18 cellular contexts compared by ENCODE assay signal in the genomic region with DNA sequence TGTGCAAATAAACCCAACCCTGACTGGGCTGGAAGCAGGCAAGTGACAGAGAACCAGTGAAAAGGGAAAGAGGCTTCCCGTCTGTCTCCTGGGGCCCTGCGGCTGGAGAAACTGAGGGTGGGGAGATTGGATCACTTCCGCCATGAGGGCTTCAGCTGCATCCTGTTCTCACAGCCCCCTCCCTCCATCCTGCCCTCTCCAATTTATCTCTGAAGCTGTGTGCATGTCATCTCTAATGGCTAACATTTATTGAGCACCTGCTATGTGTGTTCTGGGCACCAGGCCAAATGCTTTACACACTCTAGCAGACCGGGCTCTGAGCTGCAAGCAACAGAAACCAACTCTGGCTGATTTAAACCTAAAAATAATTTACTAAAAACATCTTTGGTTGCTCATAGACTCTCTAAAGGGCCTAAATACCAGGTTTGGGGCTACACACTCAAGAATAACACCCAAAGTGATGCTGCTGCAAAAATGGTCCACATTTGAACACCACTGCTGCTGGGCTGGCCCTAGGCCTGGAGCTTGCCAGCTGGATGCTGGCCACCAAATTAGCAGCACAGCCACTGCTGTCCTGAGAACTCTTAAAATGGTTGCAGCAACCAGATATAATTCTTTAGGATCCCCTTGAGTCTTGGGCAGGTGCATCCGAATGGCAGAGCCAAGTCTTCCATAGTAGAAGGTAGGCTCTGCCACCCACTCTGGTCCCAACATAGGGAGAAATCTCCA.
A peak's percentile ranks its signal among the peaks of the same experiment; 100 is the strongest.
DNase-seq lines count a peak whose midpoint lies in the region; ATAC-seq and TF ChIP-seq lines count a peak whose summit lies in the region.
"Had no signal": no experiment of that assay in that cellular context is flagged by ENCODE, and none has a peak within 500 bp of the region (broad histone marks: within the 10 kb centered on the region; RNA-seq: fewer than 3 reads in every experiment).

No MANE protein-coding gene starts in this region.

- peak in 3 of 4 donors; percentile 14 to 53 (median 31) for ATAC-seq in heart left ventricle
- ATAC-seq: activated CD8-positive, alpha-beta memory T cell treated with anti-CD3 and anti-CD28 coated beads, Interleukin-2, amount 10 ng/mL, durations not matched to agents 7 days and 5 days; stimulated activated memory B cell treated with anti-CD40 and anti-IgM and Interleukin-4, amounts not matched to agents 10 μg/mL and 1 μg/mL and 100 μg/mL, for 72 hours; WTC11 had no signal

- peaks cover 43% of the 10 kb centered on the region for H3K4me1 Mint-ChIP-seq in progenitor cell of endocrine pancreas (ENCODE audit: low read depth)
- no peaks in the 10 kb centered on the region for H3K4me1 Mint-ChIP-seq in activated T-cell treated with anti-CD3 and anti-CD28 coated beads, Interleukin-2, amount 50 U/mL, for 24 hours (ENCODE audit: low read depth)
- H3K4me1 Mint-ChIP-seq: activated CD8-positive, alpha-beta memory T cell treated with anti-CD3 and anti-CD28 coated beads, Interleukin-2, amount 10 ng/mL, durations not matched to agents 7 days and 5 days had no signal

- H3K4me3 ChIP-seq in heart left ventricle (no peak overlapping the region), right atrium auricular region (no peak overlapping the region)
- H3K4me3 ChIP-seq: PC-9, skin epidermis, transverse colon had no signal

- TF ChIP-seq CTCF in heart left ventricle (IDR thresholded peaks at IDR 0.05) (no peak), right atrium auricular region (IDR thresholded peaks at IDR 0.05) (no peak), progenitor cell of endocrine pancreas (IDR thresholded peaks at IDR 0.05; ENCODE audit: unreplicated experiment) (no peak)

- no peaks in the 10 kb centered on the region for H3K9me3 ChIP-seq in heart left ventricle
- no peaks in the 10 kb centered on the region for H3K9me3 ChIP-seq in right atrium auricular region
- H3K9me3 ChIP-seq: Caco-2, transverse colon had no signal

- H3K27ac ChIP-seq in heart left ventricle (no peak overlapping the region), right atrium auricular region (no peak overlapping the region)
- H3K27ac ChIP-seq: PC-9, skin epidermis, transverse colon had no signal

- WGBS in heart left ventricle, 4 donors: 34 to 48% (median 42%) methylated on average over 5 of the region's 5 CpGs

- H3K36me3 Mint-ChIP-seq in progenitor cell of endocrine pancreas (ENCODE audit: insufficient read depth): no peaks in the 10 kb centered on the region
- no peaks in the 10 kb centered on the region for H3K36me3 Mint-ChIP-seq in activated T-cell treated with anti-CD3 and anti-CD28 coated beads, Interleukin-2, amount 50 U/mL, for 24 hours (ENCODE audit: low read depth)
- H3K36me3 Mint-ChIP-seq: activated CD8-positive, alpha-beta memory T cell treated with anti-CD3 and anti-CD28 coated beads, Interleukin-2, amount 10 ng/mL, durations not matched to agents 7 days and 5 days; stimulated activated memory B cell treated with anti-CD40 and anti-IgM and Interleukin-4, amounts not matched to agents 10 μg/mL and 1 μg/mL and 100 μg/mL, for 72 hours; WTC11 had no signal

- H3K27me3 ChIP-seq in heart left ventricle (no peaks in the 10 kb centered on the region), right atrium auricular region (no peaks in the 10 kb centered on the region)
- H3K27me3 ChIP-seq: transverse colon had no signal

- peaks cover 16% of the 10 kb centered on the region for H3K27me3 Mint-ChIP-seq in progenitor cell of endocrine pancreas
- no peaks in the 10 kb centered on the region for H3K27me3 Mint-ChIP-seq in activated T-cell treated with anti-CD3 and anti-CD28 coated beads, Interleukin-2, amount 50 U/mL, for 24 hours

- H3K27ac Mint-ChIP-seq in progenitor cell of endocrine pancreas: peak overlapping the region; percentile 63
- H3K27ac Mint-ChIP-seq in activated T-cell treated with anti-CD3 and anti-CD28 coated beads, Interleukin-2, amount 50 U/mL, for 24 hours: no peak overlapping the region
- H3K27ac Mint-ChIP-seq: activated CD8-positive, alpha-beta memory T cell treated with anti-CD3 and anti-CD28 coated beads, Interleukin-2, amount 10 ng/mL, durations not matched to agents 7 days and 5 days; stimulated activated memory B cell treated with anti-CD40 and anti-IgM and Interleukin-4, amounts not matched to agents 10 μg/mL and 1 μg/mL and 100 μg/mL, for 72 hours; WTC11 had no signal

- intact Hi-C loops in heart left ventricle (cut with DNase I): no loop called here

- peak in 1 of 5 donors; percentile 22 for DNase-seq in heart left ventricle
- no peak for DNase-seq in right atrium auricular region (ENCODE audit: low spot score)
- DNase-seq in NCI-H1092 treated with DMSO at 0.1 percent for 48 hours (lab: John Stamatoyannopoulos, UW): peak; percentile 84
- DNase-seq in NCI-H774 (lab: John Stamatoyannopoulos, UW): peak; percentile 45
- no peak for DNase-seq in progenitor cell of endocrine pancreas (ENCODE audit: low spot score, unreplicated experiment)
- no peak for DNase-seq in NCI-H524 treated with DMSO at 0.1 percent for 48 hours (lab: John Stamatoyannopoulos, UW)
- no peak for DNase-seq in pons (ENCODE audit: low spot score)
- no peak for DNase-seq in activated T-cell treated with anti-CD3 and anti-CD28 coated beads, Interleukin-2, amount 50 U/mL, for 24 hours
- DNase-seq: activated CD8-positive, alpha-beta memory T cell treated with anti-CD3 and anti-CD28 coated beads, Interleukin-2, amount 10 ng/mL, durations not matched to agents 7 days and 5 days; activated naive CD4-positive, alpha-beta T cell treated with Interleukin-2 at 50 U/mL for 16 hours; Caco-2; H7; NCI-H2107; PC-9; transverse colon had no signal

- TF ChIP-seq POLR2A in heart left ventricle (IDR thresholded peaks at IDR 0.05): no peak

- no peaks in the 10 kb centered on the region for H3K36me3 ChIP-seq in heart left ventricle
- H3K36me3 ChIP-seq in right atrium auricular region: no peaks in the 10 kb centered on the region
- H3K36me3 ChIP-seq: transverse colon had no signal

- H3K4me1 ChIP-seq in heart left ventricle (peaks cover 0 to 5% (median 0%) of the 10 kb centered on the region in 12 donors), right atrium auricular region (no peaks in the 10 kb centered on the region)

- H3K9me3 Mint-ChIP-seq in progenitor cell of endocrine pancreas (ENCODE audit: low read depth): peaks cover 3% of the 10 kb centered on the region
- H3K9me3 Mint-ChIP-seq in activated T-cell treated with anti-CD3 and anti-CD28 coated beads, Interleukin-2, amount 50 U/mL, for 24 hours: no peaks in the 10 kb centered on the region

- H3K4me3 Mint-ChIP-seq in progenitor cell of endocrine pancreas (ENCODE audit: low read depth): no peak overlapping the region
- H3K4me3 Mint-ChIP-seq in activated T-cell treated with anti-CD3 and anti-CD28 coated beads, Interleukin-2, amount 50 U/mL, for 24 hours: no peak overlapping the region
- H3K4me3 Mint-ChIP-seq: activated CD8-positive, alpha-beta memory T cell treated with anti-CD3 and anti-CD28 coated beads, Interleukin-2, amount 10 ng/mL, durations not matched to agents 7 days and 5 days; stimulated activated memory B cell treated with anti-CD40 and anti-IgM and Interleukin-4, amounts not matched to agents 10 μg/mL and 1 μg/mL and 100 μg/mL, for 72 hours; WTC11 had no signal

Comparison
In these comparisons a context has a peak if more than half of its experiments do, and no peak if none do; other contexts are left out.
1. DNase-seq: peak in NCI-H1092 treated with DMSO at 0.1 percent for 48 hours (single experiment) and NCI-H774 (single experiment); none in right atrium auricular region (single experiment), progenitor cell of endocrine pancreas (single experiment), NCI-H524 treated with DMSO at 0.1 percent for 48 hours (single experiment), pons (single experiment) and activated T-cell treated with anti-CD3 and anti-CD28 coated beads, Interleukin-2, amount 50 U/mL, for 24 hours (single experiment).